Comparison of ENCODE assay signal across 9 cellular contexts in genomic region chr14:53955671-53956426, GRCh38. TPM values are rescaled to one million over a fixed set of nuclear protein-coding genes. Genes with fewer than 3 reads are reported as not detected.
DNase-seq lines count a peak whose midpoint lies in the region; ATAC-seq and TF ChIP-seq lines count a peak whose summit lies in the region.
"Had no signal": no experiment of that assay in that cellular context is flagged by ENCODE, and none has a peak within 500 bp of the region (broad histone marks: within the 10 kb centered on the region; RNA-seq: fewer than 3 reads in every experiment).

No MANE protein-coding gene starts in this region.

- CTCF ChIA-PET in mammary epithelial cell (lab: Charles Lee; ENCODE audit: low non-redundant PET): no interaction called here

- H3K9ac ChIP-seq in mammary epithelial cell (ENCODE audit: insufficient read depth, low read length): peak overlapping the region; percentile 69

- peak overlapping the region; percentile 94 for H3K4me2 ChIP-seq in mammary epithelial cell (ENCODE audit: insufficient read depth, low read depth, low read length)

- H3K27ac Mint-ChIP-seq in memory B cell: no peak overlapping the region
- H3K27ac Mint-ChIP-seq: activated naive CD4-positive, alpha-beta T cell treated with anti-CD3 and anti-CD28 coated beads, Interleukin-2, amount 50 U/mL, for 72 hours had no signal

- TF ChIP-seq CTCF in mammary epithelial cell (conservative IDR thresholded peaks at IDR 0.05 in 1 of 2, IDR thresholded peaks at IDR 0.05 in 1 of 2; ENCODE audit: extremely low read depth in 1 of 2, insufficient read depth in 1 of 2, low read depth in 1 of 2, low read length in 2 of 2) (no peak), uterus (IDR thresholded peaks at IDR 0.05) (no peak)

- no peaks in the 10 kb centered on the region for H4K20me1 ChIP-seq in mammary epithelial cell (ENCODE audit: insufficient read depth, low read length)

- in situ Hi-C loops in mammary epithelial cell (cut with MboI; ENCODE audit: low sequenced_read_pairs in 2 of 2): no loop called here

- no peaks in the 10 kb centered on the region for H3K27me3 ChIP-seq in mammary epithelial cell (ENCODE audit: insufficient read depth, low read length)
- H3K27me3 ChIP-seq in uterus: peaks cover 0 to 3% of the 10 kb centered on the region in 2 donors

- BruUV-seq in mammary epithelial cell (replicated peaks; lab: Mats Ljungman, UMichigan): no TSS peak

- H3K79me2 ChIP-seq in mammary epithelial cell (ENCODE audit: insufficient read depth, low read length): peaks cover 45% of the 10 kb centered on the region

- intact Hi-C loops in mammary epithelial cell (cut with micrococcal nuclease) (loop anchor here (10.0 kb wide), 2 partner anchors 219 to 299 kb away; no protein-coding TSS in a partner anchor), uterus (cut with DNase I; ENCODE audit: low total_unique reads) (no loop called here)

- H3K36me3 Mint-ChIP-seq in memory B cell: no peaks in the 10 kb centered on the region

- no peaks in the 10 kb centered on the region for H3K9me3 Mint-ChIP-seq in memory B cell
- H3K9me3 Mint-ChIP-seq: activated naive CD4-positive, alpha-beta T cell treated with anti-CD3 and anti-CD28 coated beads, Interleukin-2, amount 50 U/mL, for 72 hours had no signal

- H3K27ac ChIP-seq in mammary epithelial cell (ENCODE audit: insufficient read depth, low read depth, low read length): peak overlapping the region; percentile 56
- peak overlapping the region; percentile 81 to 90 for H3K27ac ChIP-seq in uterus

- H3K4me3 Mint-ChIP-seq in memory B cell: peak overlapping the region; percentile 60

- peak overlapping the region; percentile 85 for H2AFZ ChIP-seq in mammary epithelial cell (ENCODE audit: low read depth, low read length)

- TF ChIP-seq POLR2A in uterus (IDR thresholded peaks at IDR 0.05): peak in 1 of 2 donors; percentile 21

- peak overlapping the region; percentile 48 to 67 (median 59) for H3K4me3 ChIP-seq in mammary epithelial cell (replicated peaks in 1 of 3; ENCODE audit: insufficient read depth in 1 of 3, low read depth in 2 of 3, low read length in 3 of 3)
- peak overlapping the region; percentile 42 to 83 for H3K4me3 ChIP-seq in uterus

- dilution Hi-C loops in mammary epithelial cell (cut with HindIII; ENCODE audit: low sequenced_read_pairs): no loop called here

- H3K36me3 ChIP-seq in mammary epithelial cell (ENCODE audit: insufficient read depth, low read length) (no peaks in the 10 kb centered on the region), uterus (no peaks in the 10 kb centered on the region)

- H3K4me1 Mint-ChIP-seq in memory B cell: peaks cover 15% of the 10 kb centered on the region

- H3K4me1 ChIP-seq in mammary epithelial cell (ENCODE audit: insufficient read depth, low read length) (peaks cover 17% of the 10 kb centered on the region), uterus (peaks cover 0 to 5% of the 10 kb centered on the region in 2 donors)

- ATAC-seq in memory B cell (ENCODE audit: low read depth) (no peak), GM21528 (IDR thresholded peaks at IDR 0.05; ENCODE audit: low FRiP score, unreplicated experiment) (no peak), GM19023 (IDR thresholded peaks at IDR 0.05; ENCODE audit: unreplicated experiment) (no peak)

- 5% methylated on average over 28 of the region's 52 CpGs for WGBS in mammary epithelial cell (ENCODE audit: low coverage, missing lambda C conversion rate)

- no peaks in the 10 kb centered on the region for H3K9me3 ChIP-seq in mammary epithelial cell (replicated peaks; ENCODE audit: insufficient read depth, low read length)
- no peaks in the 10 kb centered on the region for H3K9me3 ChIP-seq in uterus

- H3K27me3 Mint-ChIP-seq in memory B cell: peaks cover 18% of the 10 kb centered on the region

- peak; percentile 32 for DNase-seq in stimulated activated CD4-positive, alpha-beta T cell treated with anti-CD3 and anti-CD28 coated beads, Interleukin-15, amount 100 ng/mL, for 24 hours
- DNase-seq in stimulated activated CD4-positive, alpha-beta T cell treated with anti-CD3 and anti-CD28 coated beads, Interleukin-4, amount 100 ng/mL, for 4 hours: no peak
- no peak for DNase-seq in mammary epithelial cell
- no peak for DNase-seq in memory B cell (ENCODE audit: low spot score in 2 of 2)
- DNase-seq in uterus: peak; percentile 72 to 83
- no peak for DNase-seq in NCI-H446 (lab: John Stamatoyannopoulos, UW)

RNA-seq across cellular contexts. Expression of gene BMP4, which starts 0.8 kb away (rescaled TPM):
- total RNA-seq in mammary epithelial cell: 1 to 10 TPM; 1.2 to 1.9 TPM
- polyA plus RNA-seq in mammary epithelial cell: 7.5 TPM
- 4.6 TPM for polyA minus RNA-seq in mammary epithelial cell
- total RNA-seq in uterus: 100 to 1,000 TPM in 1 of 4 donors, 10 to 100 TPM in 3; 12.0 to 127 (median 14.9) TPM
- total RNA-seq: activated naive CD4-positive, alpha-beta T cell treated with anti-CD3 and anti-CD28 coated beads, Interleukin-2, amount 50 U/mL, for 72 hours had no signal

Comparison
In these comparisons a context has a peak if more than half of its experiments do, and no peak if none do; other contexts are left out.
1. DNase-seq: peak in stimulated activated CD4-positive, alpha-beta T cell treated with anti-CD3 and anti-CD28 coated beads, Interleukin-15, amount 100 ng/mL, for 24 hours (single experiment) and uterus (2 of 2); none in stimulated activated CD4-positive, alpha-beta T cell treated with anti-CD3 and anti-CD28 coated beads, Interleukin-4, amount 100 ng/mL, for 4 hours (0 of 2), mammary epithelial cell (single experiment), memory B cell (0 of 2) and NCI-H446 (0 of 2).
2. RNA of gene BMP4, which starts 0.8 kb away (total RNA-seq): 12.0 to 127 TPM in uterus; 1.2 to 1.9 TPM in mammary epithelial cell; every median in the first group is over 4 times any median in the second.